ENCODE assay signal across 19 cellular contexts in genomic region chr7:1109581-1110310, GRCh38.
"Had no signal": no experiment of that assay in that cellular context is flagged by ENCODE, and none has a peak within 500 bp of the region (broad histone marks: within the 10 kb centered on the region; RNA-seq: fewer than 3 reads in every experiment).

No MANE protein-coding gene starts in this region.

- H3K4me3 ChIP-seq: tibial artery, uterus had no signal

- H3K4me3 Mint-ChIP-seq: activated B cell treated with CpG ODN at 0.5 μM for 24 hours; activated CD4-positive, alpha-beta memory T cell treated with anti-CD3 and anti-CD28 coated beads for 36 hours; activated naive CD8-positive, alpha-beta T cell treated with anti-CD3 and anti-CD28 coated beads, Interleukin-2, amount 50 U/mL, for 24 hours; naive thymus-derived CD8-positive, alpha-beta T cell had no signal

- H3K9me3 ChIP-seq: neutrophil, tibial artery, uterus had no signal

- H3K4me1 ChIP-seq: parathyroid adenoma, uterus had no signal

- H3K36me3 ChIP-seq: neutrophil, uterus had no signal

- DNase-seq: activated B cell treated with CpG ODN at 0.5 μM for 24 hours; activated CD4-positive, alpha-beta memory T cell treated with anti-CD3 and anti-CD28 coated beads for 36 hours; activated CD4-positive, alpha-beta T cell treated with anti-CD3 and anti-CD28 coated beads for 4 hours; activated naive CD4-positive, alpha-beta T cell treated with Interleukin-2 at 50 U/mL for 16 hours; activated naive CD8-positive, alpha-beta T cell treated with anti-CD3 and anti-CD28 coated beads, Interleukin-2, amount 50 U/mL, for 24 hours; activated T-cell treated with anti-CD3 and anti-CD28 coated beads for 4 hours; anterior cingulate cortex; cortex of kidney; naive thymus-derived CD8-positive, alpha-beta T cell; stimulated activated naive CD4-positive, alpha-beta T cell; substantia nigra; SW 1271; tibial artery; uterus had no signal

- H3K9ac ChIP-seq: parathyroid adenoma had no signal

- ATAC-seq: activated naive CD8-positive, alpha-beta T cell treated with anti-CD3 and anti-CD28 coated beads, Interleukin-2, amount 50 U/mL, for 24 hours; naive thymus-derived CD8-positive, alpha-beta T cell had no signal

- FAIRE-seq: frontal cortex, keratinocyte, TTC549 had no signal

- H3K27me3 Mint-ChIP-seq: activated CD4-positive, alpha-beta memory T cell treated with anti-CD3 and anti-CD28 coated beads for 36 hours; activated naive CD8-positive, alpha-beta T cell treated with anti-CD3 and anti-CD28 coated beads, Interleukin-2, amount 50 U/mL, for 24 hours; naive thymus-derived CD8-positive, alpha-beta T cell had no signal

- H3K27me3 ChIP-seq: tibial artery, uterus had no signal

- H3K27ac ChIP-seq: neutrophil, parathyroid adenoma, tibial artery, uterus had no signal

- H3K9me3 Mint-ChIP-seq: activated B cell treated with CpG ODN at 0.5 μM for 24 hours; activated CD4-positive, alpha-beta memory T cell treated with anti-CD3 and anti-CD28 coated beads for 36 hours; activated naive CD8-positive, alpha-beta T cell treated with anti-CD3 and anti-CD28 coated beads, Interleukin-2, amount 50 U/mL, for 24 hours; naive thymus-derived CD8-positive, alpha-beta T cell had no signal

- H3K27ac Mint-ChIP-seq: activated B cell treated with CpG ODN at 0.5 μM for 24 hours; activated CD4-positive, alpha-beta memory T cell treated with anti-CD3 and anti-CD28 coated beads for 36 hours; activated naive CD8-positive, alpha-beta T cell treated with anti-CD3 and anti-CD28 coated beads, Interleukin-2, amount 50 U/mL, for 24 hours; naive thymus-derived CD8-positive, alpha-beta T cell had no signal
